Comparison of ENCODE assay signal across 9 cellular contexts in genomic region chr19:4229179-4229931, GRCh38. TPM values are rescaled to one million over a fixed set of nuclear protein-coding genes. Genes with fewer than 3 reads are reported as not detected.
DNase-seq lines count a peak whose midpoint lies in the region; ATAC-seq, FAIRE-seq and TF ChIP-seq lines count a peak whose summit lies in the region.
"Had no signal": no experiment of that assay in that cellular context is flagged by ENCODE, and none has a peak within 500 bp of the region (broad histone marks: within the 10 kb centered on the region; RNA-seq: fewer than 3 reads in every experiment).

Gene EBI3 (plus strand): TSS chr19:4229523. CDS start chr19:4229551, 28 bp downstream.

- H3K27me3 Mint-ChIP-seq in activated naive CD8-positive, alpha-beta T cell treated with anti-CD3 and anti-CD28 coated beads, Interleukin-2, amount 10 ng/mL, durations not matched to agents 7 days and 5 days = no peaks in the 10 kb centered on the region

- peaks cover 0 to 10% of the 10 kb centered on the region in 2 experiments; a peak in 3 of 5 replicates for H3K27me3 ChIP-seq in HepG2 (ENCODE audit: control insufficient read depth in 1 of 2, insufficient read depth in 2 of 2, low read length in 2 of 2)
- H3K27me3 ChIP-seq: Peyer's patch had no signal

- CTCF ChIA-PET in HepG2 (lab: Yijun Ruan, JAX; ENCODE audit: low intra/inter-chr PET ratio, low total read pairs) = no interaction called here

- no peak within 1 kb of the TSS for H3K27ac ChIP-seq in HepG2 (ENCODE audit: extremely low read length, insufficient read depth, low read length)

- H3K9me3 ChIP-seq in HepG2 (ENCODE audit: low read length) = no peaks in the 10 kb centered on the region
- H3K9me3 ChIP-seq: Peyer's patch had no signal

- BruUV-seq in HepG2 (replicated peaks; lab: Mats Ljungman, UMichigan) = no TSS peak

- FAIRE-seq in HepG2 (lab: Jason Lieb, UNC) = no peak
- no peak for FAIRE-seq in urothelium cell line (lab: Jason Lieb, UNC)

- intact Hi-C loops in HepG2 (cut with micrococcal nuclease; ENCODE audit: unreplicated experiment) = no loop called here

- H3K27ac Mint-ChIP-seq in activated naive CD8-positive, alpha-beta T cell treated with anti-CD3 and anti-CD28 coated beads, Interleukin-2, amount 10 ng/mL, durations not matched to agents 7 days and 5 days = peak within 1 kb of the TSS; percentile 33

- H3K4me3 ChIP-seq in HepG2 (replicated peaks in 1 of 3; ENCODE audit: insufficient read depth in 1 of 3, low read depth in 2 of 3, low read length in 3 of 3) = peak within 1 kb of the TSS; percentile 18 to 62 (median 46); a peak in 4 of 6 replicates
- H3K4me3 ChIP-seq: Peyer's patch had no signal

- peak; percentile 30 for DNase-seq in ELF-1 (ENCODE audit: low read depth, low spot score)
- DNase-seq in HT1080 (ENCODE audit: low read depth) = peak; percentile 41
- DNase-seq in activated naive CD8-positive, alpha-beta T cell treated with anti-CD3 and anti-CD28 coated beads, Interleukin-2, amount 10 ng/mL, durations not matched to agents 7 days and 5 days = peak; percentile 43
- DNase-seq in HepG2 (ENCODE audit: low spot score) = no peak
- DNase-seq in urothelium cell line (ENCODE audit: low spot score) = peak; percentile 57
- DNase-seq in OCI-M2 (lab: John Stamatoyannopoulos, UW; ENCODE audit: unreplicated experiment) = no peak

- H3K4me3 Mint-ChIP-seq in activated naive CD8-positive, alpha-beta T cell treated with anti-CD3 and anti-CD28 coated beads, Interleukin-2, amount 10 ng/mL, durations not matched to agents 7 days and 5 days = no peak within 1 kb of the TSS

- 1% methylated on average over 13 of the region's 19 CpGs for whole genome bisulfite sequencing in HepG2 (ENCODE audit: low lambda C conversion rate)

- TF ChIP-seq EP300 in HepG2 (IDR thresholded peaks at IDR 0.05; ENCODE audit: low read depth in 2 of 2, low read length in 2 of 2) = no peak
- TF ChIP-seq EP300 in HepG2 (CRISPR knock-in tag; IDR thresholded peaks at IDR 0.05; ENCODE audit: borderline replicate concordance) = no peak

- no peaks in the 10 kb centered on the region for H4K20me1 ChIP-seq in HepG2 (ENCODE audit: insufficient read depth, low read length)

- no peak within 1 kb of the TSS for H2AFZ ChIP-seq in HepG2 (ENCODE audit: low read length)

- peaks cover 44% of the 10 kb centered on the region for H3K4me1 ChIP-seq in HepG2 (ENCODE audit: insufficient read depth, low read length)

- H3K9ac ChIP-seq in HepG2 (ENCODE audit: insufficient read depth, low read depth, low read length) = peak within 1 kb of the TSS; percentile 56

- TF ChIP-seq RAD21 in HepG2 (CRISPR knock-in tag; IDR thresholded peaks at IDR 0.05) = no peak

- no peaks in the 10 kb centered on the region for H3K36me3 Mint-ChIP-seq in activated naive CD8-positive, alpha-beta T cell treated with anti-CD3 and anti-CD28 coated beads, Interleukin-2, amount 10 ng/mL, durations not matched to agents 7 days and 5 days

- H3K4me2 ChIP-seq in HepG2 (ENCODE audit: low read depth, low read length) = peak within 1 kb of the TSS; percentile 75

- ATAC-seq in GM19467 (IDR thresholded peaks at IDR 0.05; ENCODE audit: unreplicated experiment) (peak; percentile 48), HepG2 (peak; percentile 45), GM18867 (IDR thresholded peaks at IDR 0.05; ENCODE audit: unreplicated experiment) (no peak)
- peak; percentile 47 for ATAC-seq in activated naive CD8-positive, alpha-beta T cell treated with anti-CD3 and anti-CD28 coated beads, Interleukin-2, amount 10 ng/mL, durations not matched to agents 7 days and 5 days (ENCODE audit: low read depth)

- no peaks in the 10 kb centered on the region for H3K9me3 Mint-ChIP-seq in activated naive CD8-positive, alpha-beta T cell treated with anti-CD3 and anti-CD28 coated beads, Interleukin-2, amount 10 ng/mL, durations not matched to agents 7 days and 5 days

- peak; percentile 2; the same call in 1 of the 2 replicates for TF ChIP-seq CTCF in HepG2 (CRISPR knock-in tag; IDR thresholded peaks at IDR 0.05)

- H3K79me2 ChIP-seq in HepG2 (ENCODE audit: insufficient read depth, low read length) = no peaks in the 10 kb centered on the region

- H3K36me3 ChIP-seq in HepG2 (replicated peaks in 1 of 2; ENCODE audit: control insufficient read depth in 1 of 2, insufficient read depth in 2 of 2, low read length in 2 of 2) = no peaks in the 10 kb centered on the region
- H3K36me3 ChIP-seq: Peyer's patch had no signal

- H3K4me1 Mint-ChIP-seq in activated naive CD8-positive, alpha-beta T cell treated with anti-CD3 and anti-CD28 coated beads, Interleukin-2, amount 10 ng/mL, durations not matched to agents 7 days and 5 days = peaks cover 4% of the 10 kb centered on the region

- in situ Hi-C loops in HepG2 (cut with HindIII; ENCODE audit: extremely low pct_ligation_motif_present, low pct_unique_long_range_greater_than_20kb) = no loop called here

- TF ChIP-seq POLR2A in HepG2 (IDR thresholded peaks at IDR 0.05; ENCODE audit: insufficient read depth in 1 of 2, low read depth in 2 of 2, low read length in 2 of 2) = no peak

- POLR2A ChIA-PET in activated naive CD8-positive, alpha-beta T cell treated with anti-CD3 and anti-CD28 coated beads, Interleukin-2, amount 10 ng/mL, durations not matched to agents 7 days and 5 days (lab: Charles Lee) = no interaction called here
- POLR2A ChIA-PET in HepG2 (lab: Yijun Ruan, JAX) = interaction anchor here (1.0 kb wide), 1 partner anchor 12 kb away, joined by 3 read pairs; no protein-coding TSS in a partner anchor

TF ChIP-seq in HepG2, 621 proteins besides CTCF, POLR2A, EP300 and RAD21 (continues in another document):
- 0 out of 2 replicates have a peak, but pooled peaks have one; percentile 31 for TF ChIP-seq ZNF747 (CRISPR knock-in tag; IDR thresholded peaks at IDR 0.05; ENCODE audit: borderline replicate concordance)

RNA-seq across cellular contexts. Expression of gene EBI3, which starts in this region (rescaled TPM):
- 0.63 and 1.3 TPM in 2 replicates for total RNA-seq in HT1080 (2014; rRNA removed; shearing (Covaris generic))
- 4.5 and 4.8 TPM in 2 replicates for polyA plus RNA-seq in HT1080 (2015; cell fraction: cytosol; rRNA removed)
- 5.4 and 7.6 TPM in 2 replicates for polyA plus RNA-seq in HT1080 (2015; cell fraction: nucleus; rRNA removed)
- total RNA-seq in activated naive CD8-positive, alpha-beta T cell treated with anti-CD3 and anti-CD28 coated beads, Interleukin-2, amount 10 ng/mL, durations not matched to agents 7 days and 5 days = under 1 TPM; 0.33 to 0.34 TPM
- not detected in 2 replicates for total RNA-seq in HepG2 (2016; rRNA removed; fragmentation: Illumina TruSeq; extraction: Trizol)
- total RNA-seq in HepG2 (2016; cell fraction: cytosol; rRNA removed; fragmentation: Illumina TruSeq; extraction: Trizol; ENCODE audit: low read depth) = not detected in 2 replicates
- 0.16 and 0.28 TPM in 2 replicates for total RNA-seq in HepG2 (2016; cell fraction: insoluble cytoplasmic fraction; rRNA removed; fragmentation: Illumina TruSeq; extraction: Trizol)
- total RNA-seq in HepG2 (2016; cell fraction: membrane; rRNA removed; fragmentation: Illumina TruSeq; extraction: Trizol) = not detected in 2 replicates
- not detected in 2 replicates for total RNA-seq in HepG2 (2016; cell fraction: nucleus; rRNA removed; fragmentation: Illumina TruSeq; extraction: Trizol)
- polyA plus RNA-seq in HepG2 (2011; rRNA removed) = 3.4 and 8.3 TPM in 2 replicates
- polyA plus RNA-seq in HepG2 (2011; cell fraction: cytosol; rRNA removed) = 3.7 and 5.7 TPM in 2 replicates
- polyA plus RNA-seq in HepG2 (2011; cell fraction: nucleus; rRNA removed) = 5.8 TPM in 2 replicates
- polyA plus RNA-seq in HepG2 (2012) = 5.3 and 5.5 TPM in 2 replicates
- 0.20 TPM in 1 of 2 replicates, not detected in the other for polyA plus RNA-seq in HepG2 (2016; cell fraction: cytosol; fragmentation: Illumina TruSeq; extraction: Trizol; ENCODE audit: low read depth)
- not detected in 2 replicates for polyA plus RNA-seq in HepG2 (2016; cell fraction: insoluble cytoplasmic fraction; fragmentation: Illumina TruSeq; extraction: Trizol; ENCODE audit: low read depth)
- not detected in 2 replicates for polyA plus RNA-seq in HepG2 (2016; cell fraction: membrane; fragmentation: Illumina TruSeq; extraction: Trizol; ENCODE audit: low read depth)
- polyA plus RNA-seq in HepG2 (2016; cell fraction: nucleus; fragmentation: Illumina TruSeq; extraction: Trizol; ENCODE audit: insufficient read depth, low read depth) = 0.83 TPM in 1 of 2 replicates, not detected in the other
- 2.3 and 3.4 TPM in 2 replicates for polyA minus RNA-seq in HepG2 (2011; rRNA and poly(A)+ RNA removed; ENCODE audit: low replicate concordance)
- polyA minus RNA-seq in HepG2 (2011; cell fraction: cytosol; rRNA and poly(A)+ RNA removed) = 3.4 TPM in 1 of 2 replicates, not detected in the other
- 1.5 and 1.8 TPM in 2 replicates for polyA minus RNA-seq in HepG2 (2011; cell fraction: nucleus; rRNA and poly(A)+ RNA removed)

Comparison
In these comparisons a context has a peak if more than half of its experiments do, and no peak if none do; other contexts are left out.
1. Peak in DNase-seq and ATAC-seq in activated naive CD8-positive, alpha-beta T cell treated with anti-CD3 and anti-CD28 coated beads, Interleukin-2, amount 10 ng/mL, durations not matched to agents 7 days and 5 days; RNA of the gene not detected or under 1 TPM.
2. DNase-seq: peak in ELF-1 (single experiment), HT1080 (single experiment) and urothelium cell line (single experiment); none in HepG2 (single experiment) and OCI-M2 (single experiment).